Comparison of ENCODE assay signal across 1 cellular context in the genomic region with DNA sequence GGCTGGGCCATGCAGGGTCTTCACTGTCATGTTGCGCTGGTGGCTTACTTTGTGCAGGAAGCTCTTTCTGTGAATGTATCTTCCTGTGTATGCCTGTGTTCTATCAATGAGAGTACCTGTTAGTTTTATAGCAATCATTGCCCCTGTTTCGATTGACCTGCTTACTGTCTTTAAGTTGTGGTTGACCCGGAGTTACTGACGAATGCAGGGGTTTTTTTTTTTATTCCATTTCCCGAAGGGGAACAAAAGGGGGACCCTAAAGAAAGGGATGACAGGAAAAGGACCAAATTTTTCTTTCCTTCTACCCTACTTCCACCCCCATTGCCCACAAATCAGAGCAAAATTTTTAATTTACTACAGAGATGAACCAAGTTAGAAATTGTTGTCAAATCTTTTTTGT.
TF ChIP-seq lines count a peak whose summit lies in the region.

A gene (minus strand): TSS at position 101 of the 400 bp plus-strand sequence. CDS start 71 bp downstream, at position 30.

TF ChIP-seq in HEK293, 187 proteins besides CTCF, POLR2A, EP300 and RAD21 (continued from another document):
- TF ChIP-seq ZNF529 (tag by site-specific recombination; IDR thresholded peaks at IDR 0.05; ENCODE audit: insufficient replicate concordance), result no peak
- TF ChIP-seq, protein P1, sequence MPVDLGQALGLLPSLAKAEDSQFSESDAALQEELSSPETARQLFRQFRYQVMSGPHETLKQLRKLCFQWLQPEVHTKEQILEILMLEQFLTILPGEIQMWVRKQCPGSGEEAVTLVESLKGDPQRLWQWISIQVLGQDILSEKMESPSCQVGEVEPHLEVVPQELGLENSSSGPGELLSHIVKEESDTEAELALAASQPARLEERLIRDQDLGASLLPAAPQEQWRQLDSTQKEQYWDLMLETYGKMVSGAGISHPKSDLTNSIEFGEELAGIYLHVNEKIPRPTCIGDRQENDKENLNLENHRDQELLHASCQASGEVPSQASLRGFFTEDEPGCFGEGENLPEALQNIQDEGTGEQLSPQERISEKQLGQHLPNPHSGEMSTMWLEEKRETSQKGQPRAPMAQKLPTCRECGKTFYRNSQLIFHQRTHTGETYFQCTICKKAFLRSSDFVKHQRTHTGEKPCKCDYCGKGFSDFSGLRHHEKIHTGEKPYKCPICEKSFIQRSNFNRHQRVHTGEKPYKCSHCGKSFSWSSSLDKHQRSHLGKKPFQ (tag by site-specific recombination; IDR thresholded peaks at IDR 0.05), result no peak
- TF ChIP-seq ZNF623 (tag by site-specific recombination; IDR thresholded peaks at IDR 0.05), result no peak
- TF ChIP-seq GLIS1 (tag by site-specific recombination; IDR thresholded peaks at IDR 0.05), result no peak
- TF ChIP-seq ZNF571 (tag by site-specific recombination; IDR thresholded peaks at IDR 0.05), result no peak
- no peak for TF ChIP-seq ZBTB8A (tag by site-specific recombination; IDR thresholded peaks at IDR 0.05)
- TF ChIP-seq ZFP37 (tag by site-specific recombination; IDR thresholded peaks at IDR 0.05), result no peak
- TF ChIP-seq KLF1 (tag by site-specific recombination; IDR thresholded peaks at IDR 0.05), result no peak
- no peak for TF ChIP-seq ZNF391 (tag by site-specific recombination; IDR thresholded peaks at IDR 0.05; ENCODE audit: borderline replicate concordance, low read depth)
- no peak for TF ChIP-seq ZNF701 (tag by site-specific recombination; IDR thresholded peaks at IDR 0.05)
- TF ChIP-seq ZNF660 (tag by site-specific recombination; IDR thresholded peaks at IDR 0.05), result no peak
- TF ChIP-seq ZNF19 (tag by site-specific recombination; IDR thresholded peaks at IDR 0.05; ENCODE audit: low read depth), result no peak
